17 cellular contexts compared by ENCODE assay signal in genomic region chr11:112223125-112223524, GRCh38. TPM values are rescaled to one million over a fixed set of nuclear protein-coding genes. Genes with fewer than 3 reads are reported as not detected.
DNase-seq lines count a peak whose midpoint lies in the region; ATAC-seq and TF ChIP-seq lines count a peak whose summit lies in the region.
"Had no signal": no experiment of that assay in that cellular context is flagged by ENCODE, and none has a peak within 500 bp of the region (broad histone marks: within the 10 kb centered on the region; RNA-seq: fewer than 3 reads in every experiment).

No MANE protein-coding gene starts in this region.

- peak overlapping the region; percentile 33; the same call in 1 of the 2 replicates for H2AFZ ChIP-seq in GM23248
- no peak overlapping the region for H2AFZ ChIP-seq in OCI-LY7 (ENCODE audit: low read length)

- TF ChIP-seq CTCF in fibroblast of mammary gland (conservative IDR thresholded peaks at IDR 0.05; ENCODE audit: control insufficient read depth, insufficient read depth, low read depth, low read length) (no peak), mesothelial cell of epicardium (IDR thresholded peaks at IDR 0.05; ENCODE audit: unreplicated experiment) (no peak), OCI-LY7 (conservative IDR thresholded peaks at IDR 0.05; ENCODE audit: low read length) (no peak)

- H3K4me3 ChIP-seq in GM23248 (no peak overlapping the region), fibroblast of mammary gland (ENCODE audit: control insufficient read depth, low read depth, low read length) (no peak overlapping the region), OCI-LY7 (ENCODE audit: low read depth, low read length, poor library complexity, severe bottlenecking) (no peak overlapping the region)

- H4K20me1 ChIP-seq in GM23248 (ENCODE audit: insufficient read depth) = no peaks in the 10 kb centered on the region
- H4K20me1 ChIP-seq in OCI-LY7 (ENCODE audit: insufficient read depth, low read length) = no peaks in the 10 kb centered on the region

- no peak for TF ChIP-seq POLR2A in erythroblast (IDR thresholded peaks at IDR 0.05; ENCODE audit: low read length)

- intact Hi-C loops in OCI-LY7 (cut with micrococcal nuclease; ENCODE audit: unreplicated experiment) = loop anchor here (5.0 kb wide), 1 partner anchor 296 kb away; no protein-coding TSS in a partner anchor

- H3K36me3 ChIP-seq in GM23248 (ENCODE audit: low read depth) (no peaks in the 10 kb centered on the region), OCI-LY7 (ENCODE audit: insufficient read depth, low read length) (no peaks in the 10 kb centered on the region)

- H3K79me2 ChIP-seq in GM23248 (ENCODE audit: insufficient read depth) (peaks cover 19% of the 10 kb centered on the region), OCI-LY7 (ENCODE audit: insufficient read depth, low read depth, low read length) (peaks cover 13% of the 10 kb centered on the region; the same call in 1 of the 2 replicates)

- in situ Hi-C loops in GM23248 (cut with MboI) = no loop called here

- H3K27me3 Mint-ChIP-seq in mesothelial cell of epicardium (ENCODE audit: low read depth) = no peaks in the 10 kb centered on the region
- H3K27me3 Mint-ChIP-seq: CD4-positive, CD25-positive, alpha-beta regulatory T cell had no signal

- H3K27me3 ChIP-seq in GM23248 (replicated peaks; ENCODE audit: insufficient read depth) = no peaks in the 10 kb centered on the region

- DNase-seq in GM23248 = peak; percentile 66
- DNase-seq in amniotic epithelial cell (ENCODE audit: low read depth) = peak; percentile 66
- DNase-seq in fibroblast of mammary gland (ENCODE audit: low read depth) = peak; percentile 62
- no peak for DNase-seq in mesothelial cell of epicardium (ENCODE audit: low spot score in 2 of 2, unreplicated experiment in 2 of 2)
- no peak for DNase-seq in OCI-LY7 (ENCODE audit: low spot score)
- no peak for DNase-seq in erythroblast (lab: John Stamatoyannopoulos, UW)
- DNase-seq in T-helper 9 cell = no peak
- DNase-seq: AML-193; CD4-positive, CD25-positive, alpha-beta regulatory T cell; DMS79; GDM1; NCI-H1417 treated with DMSO at 0.1 percent for 48 hours; NCI-H2029; NCI-H2171 treated with DMSO at 0.1 percent for 48 hours; NCI-H510A treated with DMSO at 0.1 percent for 48 hours; RPMI8226 had no signal

- peaks cover 33% of the 10 kb centered on the region for H3K4me1 Mint-ChIP-seq in mesothelial cell of epicardium

- H3K36me3 Mint-ChIP-seq in mesothelial cell of epicardium = peaks cover 10% of the 10 kb centered on the region

- peak overlapping the region; percentile 9 for H3K27ac Mint-ChIP-seq in mesothelial cell of epicardium
- H3K27ac Mint-ChIP-seq: CD4-positive, CD25-positive, alpha-beta regulatory T cell had no signal

- CTCF ChIA-PET in OCI-LY7 (lab: Charles Lee; ENCODE audit: unreplicated experiment) = no interaction called here

- H3K4me3 Mint-ChIP-seq in mesothelial cell of epicardium = no peak overlapping the region

- H3K4me1 ChIP-seq in GM23248 (ENCODE audit: insufficient read depth) (peaks cover 9% of the 10 kb centered on the region), OCI-LY7 (ENCODE audit: insufficient read depth, low read length, poor library complexity, severe bottlenecking) (peaks cover 10% of the 10 kb centered on the region)

- ATAC-seq in GM21723 (IDR thresholded peaks at IDR 0.05; ENCODE audit: unreplicated experiment) = no peak

- no peak overlapping the region for H3K9ac ChIP-seq in GM23248

- no peaks in the 10 kb centered on the region for H3K9me2 ChIP-seq in GM23248 (ENCODE audit: insufficient read depth)
- no peaks in the 10 kb centered on the region for H3K9me2 ChIP-seq in OCI-LY7 (ENCODE audit: insufficient read depth, low read length)

- no TSS peak for BruUV-seq in OCI-LY7 (replicated peaks; lab: Mats Ljungman, UMichigan)

- no peak overlapping the region for H3K4me2 ChIP-seq in GM23248 (ENCODE audit: unreplicated experiment)
- H3K4me2 ChIP-seq in OCI-LY7 (ENCODE audit: low read length) = no peak overlapping the region

- no peaks in the 10 kb centered on the region for H3K9me3 Mint-ChIP-seq in mesothelial cell of epicardium
- H3K9me3 Mint-ChIP-seq: CD4-positive, CD25-positive, alpha-beta regulatory T cell had no signal

- WGBS in GM23248 (ENCODE audit: low coverage in 1 of 2, low lambda C conversion rate in 2 of 2, missing lambda C conversion rate in 2 of 2), 2 experiments = 9 to 10% methylated on average over 1 of the region's 1 CpG

- H3K9me3 ChIP-seq in GM23248 (ENCODE audit: low read depth) (no peaks in the 10 kb centered on the region), OCI-LY7 (ENCODE audit: low read length) (no peaks in the 10 kb centered on the region)

- POLR2A ChIA-PET in OCI-LY7 (lab: Charles Lee) = interaction anchor here (0.7 to 1.6 kb wide), 2 partner anchors 24 to 56 kb away, joined by 4 to 5 read pairs; no protein-coding TSS in a partner anchor

- H3K27ac ChIP-seq in GM23248 (no peak overlapping the region), OCI-LY7 (ENCODE audit: low read depth, low read length, poor library complexity, severe bottlenecking) (no peak overlapping the region)

- peaks cover 6% of the 10 kb centered on the region for H3F3A ChIP-seq in GM23248 (ENCODE audit: insufficient read depth)

RNA-seq across cellular contexts. Expression of gene PTS, which starts 3.1 kb away (rescaled TPM):
- total RNA-seq in GM23248 (2014; rRNA removed; shearing (Covaris generic)) = 33.9 and 36.5 TPM in 2 replicates
- 100 and 108 TPM in 2 replicates for polyA plus RNA-seq in GM23248 (2016; fragmentation: Nextera tagmentation; extraction: Ambion mirVana)
- total RNA-seq in mesothelial cell of epicardium (54.9 to 59.3 TPM (median 56.2 TPM) in 3 replicates), OCI-LY7 (2022) (37.8 and 40.4 TPM in 2 replicates)
- total RNA-seq in OCI-LY7 (2014; rRNA removed; shearing (Covaris generic)) = 22.6 and 28.7 TPM in 2 replicates

RNA-seq across cellular contexts. Expression of gene PLET1, which starts 37.5 kb away (rescaled TPM):
- not detected in 2 replicates for total RNA-seq in GM23248 (2014; rRNA removed; shearing (Covaris generic))
- not detected in 2 replicates for polyA plus RNA-seq in GM23248 (2016; fragmentation: Nextera tagmentation; extraction: Ambion mirVana)
- total RNA-seq in mesothelial cell of epicardium (not detected in 3 replicates), OCI-LY7 (2022) (not detected in 2 replicates)
- total RNA-seq in OCI-LY7 (2014; rRNA removed; shearing (Covaris generic)) = not detected in 2 replicates
- total RNA-seq: CD4-positive, CD25-positive, alpha-beta regulatory T cell had no signal
- polyA plus RNA-seq: CD4-positive, CD25-positive, alpha-beta regulatory T cell had no signal

RNA-seq across cellular contexts. Expression of gene BCO2, which starts 47.8 kb away (rescaled TPM):
- not detected in 2 replicates for total RNA-seq in GM23248 (2014; rRNA removed; shearing (Covaris generic))
- polyA plus RNA-seq in GM23248 (2016; fragmentation: Nextera tagmentation; extraction: Ambion mirVana) = 0.25 and 0.83 TPM in 2 replicates
- total RNA-seq in mesothelial cell of epicardium = 38.2 to 43.4 TPM (median 38.9 TPM) in 3 replicates
- total RNA-seq in OCI-LY7 (2014; rRNA removed; shearing (Covaris generic)) = 0.60 and 1.4 TPM in 2 replicates
- 0.90 and 1.2 TPM in 2 replicates for total RNA-seq in OCI-LY7 (2022)
- polyA plus RNA-seq: CD4-positive, CD25-positive, alpha-beta regulatory T cell had no signal

RNA-seq across cellular contexts. Expression of gene TEX12, which starts 56.0 kb away (rescaled TPM):
- total RNA-seq in GM23248 (2014; rRNA removed; shearing (Covaris generic)) = 0.51 and 2.2 TPM in 2 replicates
- not detected in 2 replicates for polyA plus RNA-seq in GM23248 (2016; fragmentation: Nextera tagmentation; extraction: Ambion mirVana)
- 0.36 to 0.65 TPM in 2 of 3 replicates, not detected in the other for total RNA-seq in mesothelial cell of epicardium
- 0.44 and 0.72 TPM in 2 replicates for total RNA-seq in OCI-LY7 (2014; rRNA removed; shearing (Covaris generic))
- 0.50 and 0.59 TPM in 2 replicates for total RNA-seq in OCI-LY7 (2022)

RNA-seq across cellular contexts. Expression of gene IL18, which starts 59.2 kb away (rescaled TPM):
- total RNA-seq in GM23248 (2014; rRNA removed; shearing (Covaris generic)) = 58.8 and 62.9 TPM in 2 replicates
- 48.8 and 51.9 TPM in 2 replicates for polyA plus RNA-seq in GM23248 (2016; fragmentation: Nextera tagmentation; extraction: Ambion mirVana)
- 0.24 to 0.31 TPM (median 0.29 TPM) in 3 replicates for total RNA-seq in mesothelial cell of epicardium
- total RNA-seq in OCI-LY7 (2014; rRNA removed; shearing (Covaris generic)) = not detected in 2 replicates
- not detected in 2 replicates for total RNA-seq in OCI-LY7 (2022)
- polyA plus RNA-seq: CD4-positive, CD25-positive, alpha-beta regulatory T cell had no signal

Comparison
In these comparisons a context has a peak if more than half of its experiments do, and no peak if none do; other contexts are left out.
1. DNase-seq: peak in GM23248 (single experiment), amniotic epithelial cell (single experiment) and fibroblast of mammary gland (single experiment); none in mesothelial cell of epicardium (0 of 2), OCI-LY7 (single experiment), erythroblast (0 of 2) and T-helper 9 cell (single experiment).
2. RNA of gene BCO2, which starts 47.8 kb away (total RNA-seq): 38.2 to 43.4 TPM in mesothelial cell of epicardium; 0.60 to 1.4 TPM in OCI-LY7 and not detected in GM23248; every median in the first group is over 10 times any median in the second.